Comparison of ENCODE assay signal across 1 cellular context in the genomic region with DNA sequence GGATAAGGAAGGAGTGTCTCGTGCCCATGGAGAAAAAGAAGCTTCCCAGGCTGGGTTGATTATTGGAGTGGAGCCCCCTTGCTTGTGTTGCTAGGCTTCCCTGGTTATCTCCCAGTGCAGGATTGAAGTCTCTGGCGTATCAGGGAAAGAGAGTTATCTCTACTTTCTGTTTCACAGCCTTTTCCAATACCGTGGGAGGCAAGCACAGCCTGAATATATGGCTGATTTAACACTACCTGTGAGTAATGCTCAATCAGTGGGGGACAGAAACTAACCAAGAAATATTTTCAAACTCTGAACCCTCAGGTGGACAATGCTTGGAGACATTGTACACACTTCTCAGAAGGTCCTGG.
TF ChIP-seq lines count a peak whose summit lies in the region.

No MANE protein-coding gene starts in this region.

TF ChIP-seq in GM23338, 12 proteins besides CTCF, POLR2A, EP300 and RAD21 (continued from another document):
- TF ChIP-seq, protein P1, sequence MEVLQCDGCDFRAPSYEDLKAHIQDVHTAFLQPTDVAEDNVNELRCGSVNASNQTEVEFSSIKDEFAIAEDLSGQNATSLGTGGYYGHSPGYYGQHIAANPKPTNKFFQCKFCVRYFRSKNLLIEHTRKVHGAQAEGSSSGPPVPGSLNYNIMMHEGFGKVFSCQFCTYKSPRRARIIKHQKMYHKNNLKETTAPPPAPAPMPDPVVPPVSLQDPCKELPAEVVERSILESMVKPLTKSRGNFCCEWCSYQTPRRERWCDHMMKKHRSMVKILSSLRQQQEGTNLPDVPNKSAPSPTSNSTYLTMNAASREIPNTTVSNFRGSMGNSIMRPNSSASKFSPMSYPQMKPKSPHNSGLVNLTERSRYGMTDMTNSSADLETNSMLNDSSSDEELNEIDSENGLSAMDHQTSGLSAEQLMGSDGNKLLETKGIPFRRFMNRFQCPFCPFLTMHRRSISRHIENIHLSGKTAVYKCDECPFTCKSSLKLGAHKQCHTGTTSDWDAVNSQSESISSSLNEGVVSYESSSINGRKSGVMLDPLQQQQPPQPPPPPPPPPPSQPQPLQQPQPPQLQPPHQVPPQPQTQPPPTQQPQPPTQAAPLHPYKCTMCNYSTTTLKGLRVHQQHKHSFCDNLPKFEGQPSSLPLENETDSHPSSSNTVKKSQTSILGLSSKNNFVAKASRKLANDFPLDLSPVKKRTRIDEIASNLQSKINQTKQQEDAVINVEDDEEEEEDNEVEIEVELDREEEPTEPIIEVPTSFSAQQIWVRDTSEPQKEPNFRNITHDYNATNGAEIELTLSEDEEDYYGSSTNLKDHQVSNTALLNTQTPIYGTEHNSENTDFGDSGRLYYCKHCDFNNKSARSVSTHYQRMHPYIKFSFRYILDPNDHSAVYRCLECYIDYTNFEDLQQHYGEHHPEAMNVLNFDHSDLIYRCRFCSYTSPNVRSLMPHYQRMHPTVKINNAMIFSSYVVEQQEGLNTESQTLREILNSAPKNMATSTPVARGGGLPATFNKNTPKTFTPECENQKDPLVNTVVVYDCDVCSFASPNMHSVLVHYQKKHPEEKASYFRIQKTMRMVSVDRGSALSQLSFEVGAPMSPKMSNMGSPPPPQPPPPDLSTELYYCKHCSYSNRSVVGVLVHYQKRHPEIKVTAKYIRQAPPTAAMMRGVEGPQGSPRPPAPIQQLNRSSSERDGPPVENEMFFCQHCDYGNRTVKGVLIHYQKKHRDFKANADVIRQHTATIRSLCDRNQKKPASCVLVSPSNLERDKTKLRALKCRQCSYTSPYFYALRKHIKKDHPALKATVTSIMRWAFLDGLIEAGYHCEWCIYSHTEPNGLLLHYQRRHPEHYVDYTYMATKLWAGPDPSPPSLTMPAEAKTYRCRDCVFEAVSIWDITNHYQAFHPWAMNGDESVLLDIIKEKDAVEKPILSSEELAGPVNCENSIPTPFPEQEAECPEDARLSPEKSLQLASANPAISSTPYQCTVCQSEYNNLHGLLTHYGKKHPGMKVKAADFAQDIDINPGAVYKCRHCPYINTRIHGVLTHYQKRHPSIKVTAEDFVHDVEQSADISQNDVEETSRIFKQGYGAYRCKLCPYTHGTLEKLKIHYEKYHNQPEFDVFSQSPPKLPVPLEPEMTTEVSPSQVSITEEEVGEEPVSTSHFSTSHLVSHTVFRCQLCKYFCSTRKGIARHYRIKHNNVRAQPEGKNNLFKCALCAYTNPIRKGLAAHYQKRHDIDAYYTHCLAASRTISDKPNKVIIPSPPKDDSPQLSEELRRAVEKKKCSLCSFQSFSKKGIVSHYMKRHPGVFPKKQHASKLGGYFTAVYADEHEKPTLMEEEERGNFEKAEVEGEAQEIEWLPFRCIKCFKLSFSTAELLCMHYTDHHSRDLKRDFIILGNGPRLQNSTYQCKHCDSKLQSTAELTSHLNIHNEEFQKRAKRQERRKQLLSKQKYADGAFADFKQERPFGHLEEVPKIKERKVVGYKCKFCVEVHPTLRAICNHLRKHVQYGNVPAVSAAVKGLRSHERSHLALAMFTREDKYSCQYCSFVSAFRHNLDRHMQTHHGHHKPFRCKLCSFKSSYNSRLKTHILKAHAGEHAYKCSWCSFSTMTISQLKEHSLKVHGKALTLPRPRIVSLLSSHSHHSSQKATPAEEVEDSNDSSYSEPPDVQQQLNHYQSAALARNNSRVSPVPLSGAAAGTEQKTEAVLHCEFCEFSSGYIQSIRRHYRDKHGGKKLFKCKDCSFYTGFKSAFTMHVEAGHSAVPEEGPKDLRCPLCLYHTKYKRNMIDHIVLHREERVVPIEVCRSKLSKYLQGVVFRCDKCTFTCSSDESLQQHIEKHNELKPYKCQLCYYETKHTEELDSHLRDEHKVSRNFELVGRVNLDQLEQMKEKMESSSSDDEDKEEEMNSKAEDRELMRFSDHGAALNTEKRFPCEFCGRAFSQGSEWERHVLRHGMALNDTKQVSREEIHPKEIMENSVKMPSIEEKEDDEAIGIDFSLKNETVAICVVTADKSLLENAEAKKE (CRISPR knock-in tag; IDR thresholded peaks at IDR 0.05) = no peak
